25 cellular contexts compared by ENCODE assay signal in genomic region chr1:244760471-244760870, GRCh38.
"Had no signal": no experiment of that assay in that cellular context is flagged by ENCODE, and none has a peak within 500 bp of the region (broad histone marks: within the 10 kb centered on the region; RNA-seq: fewer than 3 reads in every experiment).

No MANE protein-coding gene starts in this region.

- H3K27ac Mint-ChIP-seq: activated CD4-positive, alpha-beta memory T cell treated with anti-CD3 and anti-CD28 coated beads for 36 hours; activated CD4-positive, alpha-beta T cell treated with anti-CD3 and anti-CD28 coated beads, Interleukin-2, amount 10 ng/mL, durations not matched to agents 24 days and 14 days; activated T-helper 1 cell treated with anti-CD3 and anti-CD28 coated beads, Interleukin-12 subunit alpha, Interleukin-12 subunit beta, Interleukin-2, Interleukin-4 antibody, amounts not matched to agents 30 ng/mL and 10 ng/mL and 1 ng/mL, durations not matched to agents 14 hours and 24 hours and 36 hours; effector memory CD8-positive, alpha-beta T cell; naive thymus-derived CD4-positive, alpha-beta T cell had no signal

- H3K4me3 Mint-ChIP-seq: activated CD4-positive, alpha-beta memory T cell treated with anti-CD3 and anti-CD28 coated beads for 36 hours; activated CD4-positive, alpha-beta T cell treated with anti-CD3 and anti-CD28 coated beads, Interleukin-2, amount 10 ng/mL, durations not matched to agents 24 days and 14 days; activated T-helper 1 cell treated with anti-CD3 and anti-CD28 coated beads, Interleukin-12 subunit alpha, Interleukin-12 subunit beta, Interleukin-2, Interleukin-4 antibody, amounts not matched to agents 30 ng/mL and 10 ng/mL and 1 ng/mL, durations not matched to agents 14 hours and 24 hours and 36 hours; effector memory CD8-positive, alpha-beta T cell; naive thymus-derived CD4-positive, alpha-beta T cell had no signal

- H3K27ac ChIP-seq: brain microvascular endothelial cell, heart right ventricle, left lung, pancreas, prostate gland, testis, transverse colon, VCaP had no signal

- H3K4me3 ChIP-seq: heart right ventricle, left lung, lung, pancreas, prostate gland, smooth muscle cell, testis, transverse colon had no signal

- H3K27me3 ChIP-seq: brain microvascular endothelial cell, left lung, testis, transverse colon had no signal

- H3K9me3 ChIP-seq: pancreas, prostate gland, testis, transverse colon had no signal

- H3K36me3 ChIP-seq: brain microvascular endothelial cell, heart right ventricle, left lung, pancreas, prostate gland, transverse colon had no signal

- H3K4me1 Mint-ChIP-seq: activated CD4-positive, alpha-beta T cell treated with anti-CD3 and anti-CD28 coated beads, Interleukin-2, amount 10 ng/mL, durations not matched to agents 24 days and 14 days; naive thymus-derived CD4-positive, alpha-beta T cell had no signal

- ATAC-seq: effector memory CD8-positive, alpha-beta T cell; heart right ventricle; left lung; naive thymus-derived CD4-positive, alpha-beta T cell; pancreas had no signal

- H3K36me3 Mint-ChIP-seq: activated CD4-positive, alpha-beta memory T cell treated with anti-CD3 and anti-CD28 coated beads for 36 hours had no signal

- H3K4me1 ChIP-seq: left lung, prostate gland, testis, transverse colon had no signal

- DNase-seq: activated CD4-positive, alpha-beta memory T cell treated with anti-CD3 and anti-CD28 coated beads for 36 hours; activated CD4-positive, alpha-beta T cell treated with anti-CD3 and anti-CD28 coated beads, Interleukin-2, amount 10 ng/mL, durations not matched to agents 24 days and 14 days; activated CD4-positive, CD25-positive, alpha-beta regulatory T cell treated with anti-CD3 and anti-CD28 coated beads, Interleukin-2, amount 50 U/mL, for 72 hours; activated CD8-positive, alpha-beta memory T cell treated with anti-CD3 and anti-CD28 coated beads, Interleukin-2, amount 50 U/mL, for 4 hours; activated effector memory CD4-positive, alpha-beta T cell treated with anti-CD3 and anti-CD28 coated beads, Interleukin-2, amount 50 U/mL, for 16 hours; activated naive CD4-positive, alpha-beta T cell treated with anti-CD3 and anti-CD28 coated beads, Interleukin-2, amount 50 U/mL, for 16 hours; activated T-cell treated with anti-CD3 and anti-CD28 coated beads, Interleukin-2, amount 50 U/mL, for 1 hour; amniotic stem cell; brain microvascular endothelial cell; cortex of kidney; effector memory CD8-positive, alpha-beta T cell; heart right ventricle; kidney glomerular epithelial cell; left lung; naive thymus-derived CD4-positive, alpha-beta T cell; pancreas; stimulated activated CD4-positive, alpha-beta T cell treated with anti-CD3 and anti-CD28 coated beads, Interleukin-1b, Interleukin-23, amount 100 ng/mL, for 48 hours; stimulated activated naive CD4-positive, alpha-beta T cell; testis; transverse colon had no signal

- H3K4me2 ChIP-seq: smooth muscle cell had no signal
